Comparison of ENCODE assay signal across 16 cellular contexts in the genomic region with DNA sequence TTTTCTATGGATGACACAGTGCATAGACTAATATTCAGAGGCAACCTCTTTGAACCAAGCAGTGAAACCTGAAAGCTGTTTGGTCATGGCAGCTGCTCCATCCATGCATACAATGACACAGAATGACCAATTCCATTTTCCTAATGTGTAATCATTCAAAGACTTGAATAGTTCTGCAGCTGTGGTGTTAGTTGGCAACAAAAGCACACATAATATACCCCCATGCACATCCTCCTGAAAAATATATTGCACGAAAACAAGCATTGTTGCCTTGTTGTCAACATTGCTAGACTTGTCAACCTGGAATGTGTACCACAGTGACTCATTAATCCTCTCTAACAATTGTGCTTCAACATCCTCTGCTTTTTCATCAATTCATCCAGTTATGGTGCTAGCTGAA.
DNase-seq lines count a peak whose midpoint lies in the region; ATAC-seq and TF ChIP-seq lines count a peak whose summit lies in the region.
"Had no signal": no experiment of that assay in that cellular context is flagged by ENCODE, and none has a peak within 500 bp of the region (broad histone marks: within the 10 kb centered on the region; RNA-seq: fewer than 3 reads in every experiment).

No MANE protein-coding gene starts in this region.

- TF ChIP-seq POLR2A in GM18505 (IDR thresholded peaks at IDR 0.05; ENCODE audit: borderline replicate concordance, extremely low read depth, insufficient read depth, insufficient read length), result no peak

- H3K4me3 ChIP-seq in SJSA1, result no peak overlapping the region
- H3K4me3 ChIP-seq: left ventricle myocardium inferior, upper lobe of left lung had no signal

- no peak overlapping the region for H3K27ac ChIP-seq in SJSA1
- H3K27ac ChIP-seq: HL-60, left ventricle myocardium inferior, upper lobe of left lung had no signal

- peaks cover 10% of the 10 kb centered on the region for H3K4me1 ChIP-seq in SJSA1 (replicated peaks)
- H3K4me1 ChIP-seq: left ventricle myocardium inferior, upper lobe of left lung had no signal

- ATAC-seq in GM18505 (IDR thresholded peaks at IDR 0.05; ENCODE audit: unreplicated experiment), result peak; percentile 80
- ATAC-seq in GM21447 (IDR thresholded peaks at IDR 0.05; ENCODE audit: unreplicated experiment), result peak; percentile 72
- ATAC-seq in HG03039 (IDR thresholded peaks at IDR 0.05; ENCODE audit: unreplicated experiment), result peak; percentile 55
- ATAC-seq in GM21367 (IDR thresholded peaks at IDR 0.05; ENCODE audit: unreplicated experiment), result no peak
- ATAC-seq in SK-N-SH treated with all-trans-retinoic acid at 6 μM for 48 hours, result no peak
- ATAC-seq: Right ventricle myocardium inferior had no signal

- peak; percentile 12 to 25 for DNase-seq in SJSA1 (ENCODE audit: low read depth in 1 of 2, low spot score in 2 of 2)
- no peak for DNase-seq in hypothalamus (lab: John Stamatoyannopoulos, UW)
- no peak for DNase-seq in GM20000 (ENCODE audit: low spot score)
- DNase-seq: caudate nucleus, Kasumi-1, left ventricle myocardium inferior, naive B cell, NCI-H2029 treated with DMSO at 0.1 percent for 48 hours, upper lobe of left lung had no signal

- TF ChIP-seq CTCF in GM20000 (IDR thresholded peaks at IDR 0.05; ENCODE audit: extremely low read depth, missing control alignments), result no peak

- H3K36me3 ChIP-seq in SJSA1, result no peaks in the 10 kb centered on the region
- H3K36me3 ChIP-seq: left ventricle myocardium inferior, upper lobe of left lung had no signal

- 0 out of 2 replicates have a peak, but pooled peaks cover 2% of the 10 kb centered on the region for H3K9me3 ChIP-seq in SJSA1 (replicated peaks)
- H3K9me3 ChIP-seq: left ventricle myocardium inferior, upper lobe of left lung had no signal

- H3K27me3 ChIP-seq in SJSA1 (replicated peaks), result no peaks in the 10 kb centered on the region
- H3K27me3 ChIP-seq: upper lobe of left lung had no signal

TF ChIP-seq in SK-N-SH treated with all-trans-retinoic acid at 6 μM for 48 hours, 23 proteins besides CTCF, POLR2A, EP300 and RAD21:
- TF ChIP-seq TOX (CRISPR knock-in tag; IDR thresholded peaks at IDR 0.05; ENCODE audit: borderline replicate concordance) (no peak), ZFP3 (CRISPR knock-in tag; IDR thresholded peaks at IDR 0.05) (no peak), GLIS3 (CRISPR knock-in tag; IDR thresholded peaks at IDR 0.05) (no peak), RARB (CRISPR knock-in tag; IDR thresholded peaks at IDR 0.05) (no peak), BACH2 (CRISPR knock-in tag; IDR thresholded peaks at IDR 0.05; ENCODE audit: borderline replicate concordance) (no peak), PPARA (CRISPR knock-in tag; IDR thresholded peaks at IDR 0.05; ENCODE audit: borderline replicate concordance) (no peak), ISL1 (CRISPR knock-in tag; IDR thresholded peaks at IDR 0.05) (no peak), TSHZ2 (CRISPR knock-in tag; IDR thresholded peaks at IDR 0.05) (no peak), ZFP30 (CRISPR knock-in tag; IDR thresholded peaks at IDR 0.05) (no peak), ESRRG (CRISPR knock-in tag; IDR thresholded peaks at IDR 0.05) (no peak), ZC3H10 (CRISPR knock-in tag; IDR thresholded peaks at IDR 0.05) (no peak), PATZ1 (CRISPR knock-in tag; IDR thresholded peaks at IDR 0.05; ENCODE audit: borderline replicate concordance) (no peak), ZNF8 (CRISPR knock-in tag; IDR thresholded peaks at IDR 0.05) (no peak), SNAI2 (CRISPR knock-in tag; IDR thresholded peaks at IDR 0.05) (no peak), CSRNP3 (CRISPR knock-in tag; IDR thresholded peaks at IDR 0.05) (no peak), TCF4 (CRISPR knock-in tag; IDR thresholded peaks at IDR 0.05; ENCODE audit: borderline replicate concordance) (no peak), ZNF70 (CRISPR knock-in tag; IDR thresholded peaks at IDR 0.05) (no peak)
- TF ChIP-seq, protein P1, sequence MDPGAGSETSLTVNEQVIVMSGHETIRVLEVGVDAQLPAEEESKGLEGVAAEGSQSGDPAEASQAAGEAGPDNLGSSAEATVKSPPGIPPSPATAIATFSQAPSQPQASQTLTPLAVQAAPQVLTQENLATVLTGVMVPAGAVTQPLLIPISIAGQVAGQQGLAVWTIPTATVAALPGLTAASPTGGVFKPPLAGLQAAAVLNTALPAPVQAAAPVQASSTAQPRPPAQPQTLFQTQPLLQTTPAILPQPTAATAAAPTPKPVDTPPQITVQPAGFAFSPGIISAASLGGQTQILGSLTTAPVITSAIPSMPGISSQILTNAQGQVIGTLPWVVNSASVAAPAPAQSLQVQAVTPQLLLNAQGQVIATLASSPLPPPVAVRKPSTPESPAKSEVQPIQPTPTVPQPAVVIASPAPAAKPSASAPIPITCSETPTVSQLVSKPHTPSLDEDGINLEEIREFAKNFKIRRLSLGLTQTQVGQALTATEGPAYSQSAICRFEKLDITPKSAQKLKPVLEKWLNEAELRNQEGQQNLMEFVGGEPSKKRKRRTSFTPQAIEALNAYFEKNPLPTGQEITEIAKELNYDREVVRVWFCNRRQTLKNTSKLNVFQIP (CRISPR knock-in tag; IDR thresholded peaks at IDR 0.05; ENCODE audit: borderline replicate concordance, low read depth), result no peak
- TF ChIP-seq, protein P2, sequence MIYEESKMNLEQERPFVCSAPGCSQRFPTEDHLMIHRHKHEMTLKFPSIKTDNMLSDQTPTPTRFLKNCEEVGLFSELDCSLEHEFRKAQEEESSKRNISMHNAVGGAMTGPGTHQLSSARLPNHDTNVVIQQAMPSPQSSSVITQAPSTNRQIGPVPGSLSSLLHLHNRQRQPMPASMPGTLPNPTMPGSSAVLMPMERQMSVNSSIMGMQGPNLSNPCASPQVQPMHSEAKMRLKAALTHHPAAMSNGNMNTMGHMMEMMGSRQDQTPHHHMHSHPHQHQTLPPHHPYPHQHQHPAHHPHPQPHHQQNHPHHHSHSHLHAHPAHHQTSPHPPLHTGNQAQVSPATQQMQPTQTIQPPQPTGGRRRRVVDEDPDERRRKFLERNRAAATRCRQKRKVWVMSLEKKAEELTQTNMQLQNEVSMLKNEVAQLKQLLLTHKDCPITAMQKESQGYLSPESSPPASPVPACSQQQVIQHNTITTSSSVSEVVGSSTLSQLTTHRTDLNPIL (CRISPR knock-in tag; IDR thresholded peaks at IDR 0.05; ENCODE audit: low read depth), result no peak
TF ChIP-seq in SK-N-SH treated with all-trans-retinoic acid at 6 μM for 48 hours: peak in this region for 0.

Comparison
In these comparisons a context has a peak if more than half of its experiments do, and no peak if none do; other contexts are left out.
1. ATAC-seq: peak in GM18505 (single experiment), GM21447 (single experiment) and HG03039 (single experiment); none in GM21367 (single experiment) and SK-N-SH treated with all-trans-retinoic acid at 6 μM for 48 hours (single experiment).
2. DNase-seq: peak in SJSA1 (2 of 2); none in hypothalamus (0 of 51) and GM20000 (single experiment).